In genomic region chr5:148826082-148826971, GRCh38 we compare ENCODE assay signal across 8 cellular contexts. TPM values are rescaled to one million over a fixed set of nuclear protein-coding genes. Genes with fewer than 3 reads are reported as not detected.
A peak's percentile ranks its signal among the peaks of the same experiment; 100 is the strongest.
DNase-seq lines count a peak whose midpoint lies in the region; ATAC-seq and TF ChIP-seq lines count a peak whose summit lies in the region.

Gene ADRB2, plus strand, starts transcription at chr5:148826611. Its CDS starts 221 bp downstream, at chr5:148826832.

- intact Hi-C loops in activated CD8-positive, alpha-beta T cell treated with anti-CD3 and anti-CD28 coated beads for 36 hours (cut with micrococcal nuclease): loop anchor here (5.0 to 10.0 kb wide), 3 partner anchors 34 to 208 kb away; no protein-coding TSS in a partner anchor
- intact Hi-C loops in lower lobe of right lung (cut with DNase I): no loop called here

- no peaks in the 10 kb centered on the region for H3K27me3 ChIP-seq in lower lobe of right lung (ENCODE audit: low read depth)

- no peaks in the 10 kb centered on the region for H3K36me3 Mint-ChIP-seq in activated CD8-positive, alpha-beta T cell treated with anti-CD3 and anti-CD28 coated beads for 36 hours (ENCODE audit: low read depth)

- no peak for TF ChIP-seq CTCF in activated CD8-positive, alpha-beta T cell treated with anti-CD3 and anti-CD28 coated beads for 36 hours (IDR thresholded peaks at IDR 0.05)
- peak; percentile 16 for TF ChIP-seq CTCF in lower lobe of right lung (IDR thresholded peaks at IDR 0.05)

- peak within 1 kb of the TSS; percentile 94 for H3K27ac ChIP-seq in lower lobe of right lung

- POLR2A ChIA-PET in activated CD8-positive, alpha-beta T cell treated with anti-CD3 and anti-CD28 coated beads for 36 hours (lab: Charles Lee): interaction anchor here (0.7 to 2.4 kb wide), 5 partner anchors 21 to 87 kb away, joined by 3 to 9 read pairs (median 3); no protein-coding TSS in a partner anchor

- peaks cover 41% of the 10 kb centered on the region for H3K4me1 ChIP-seq in lower lobe of right lung

- peak within 1 kb of the TSS; percentile 71 for H3K4me3 ChIP-seq in lower lobe of right lung

- peak within 1 kb of the TSS; percentile 83 for H3K4me3 Mint-ChIP-seq in activated CD8-positive, alpha-beta T cell treated with anti-CD3 and anti-CD28 coated beads for 36 hours

- peaks cover 28% of the 10 kb centered on the region for H3K4me1 Mint-ChIP-seq in activated CD8-positive, alpha-beta T cell treated with anti-CD3 and anti-CD28 coated beads for 36 hours (ENCODE audit: low read depth)

- no peaks in the 10 kb centered on the region for H3K9me3 Mint-ChIP-seq in activated CD8-positive, alpha-beta T cell treated with anti-CD3 and anti-CD28 coated beads for 36 hours

- H3K27ac Mint-ChIP-seq in activated CD8-positive, alpha-beta T cell treated with anti-CD3 and anti-CD28 coated beads for 36 hours: peak within 1 kb of the TSS; percentile 76

- no peaks in the 10 kb centered on the region for H3K36me3 ChIP-seq in lower lobe of right lung

- H3K27me3 Mint-ChIP-seq in activated CD8-positive, alpha-beta T cell treated with anti-CD3 and anti-CD28 coated beads for 36 hours: peaks cover 12% of the 10 kb centered on the region

- no peaks in the 10 kb centered on the region for H3K9me3 ChIP-seq in lower lobe of right lung

- ATAC-seq in GM18870 (IDR thresholded peaks at IDR 0.05; ENCODE audit: unreplicated experiment) (peak; percentile 88), HG03103 (IDR thresholded peaks at IDR 0.05; ENCODE audit: low read depth, unreplicated experiment) (peak; percentile 97), lower lobe of right lung (peak; percentile 96 to 98)
- peak; percentile 94 for ATAC-seq in activated CD8-positive, alpha-beta T cell treated with anti-CD3 and anti-CD28 coated beads for 36 hours

- CTCF ChIA-PET in activated CD8-positive, alpha-beta T cell treated with anti-CD3 and anti-CD28 coated beads for 36 hours (lab: Charles Lee): interaction anchor here (0.8 to 2.5 kb wide), 7 partner anchors 20 to 209 kb away, joined by 3 to 9 read pairs (median 3); no protein-coding TSS in a partner anchor

- DNase-seq in A172 (ENCODE audit: low spot score) (peak; percentile 93), NCI-H460 (ENCODE audit: extremely low read depth, low read depth) (peak; percentile 86), ecto neural progenitor cell (ENCODE audit: low spot score) (peak; percentile 93), lower lobe of right lung (peak; percentile 98)
- DNase-seq in activated CD8-positive, alpha-beta T cell treated with anti-CD3 and anti-CD28 coated beads for 36 hours: peak; percentile 92
- peak; percentile 58 to 71 (median 64) for DNase-seq in stimulated activated CD4-positive, alpha-beta T cell treated with anti-CD3 and anti-CD28 coated beads, TNF-alpha, amount 100 ng/mL, for 1 hour (ENCODE audit: low read depth in 3 of 3, low spot score in 1 of 3)

RNA-seq across cellular contexts. Expression of gene ADRB2, which starts in this region (rescaled TPM):
- 0.17 and 0.45 TPM in 2 replicates for total RNA-seq in A172 (2014; rRNA removed; shearing (Covaris generic))
- total RNA-seq in NCI-H460 (2014; rRNA removed; shearing (Covaris generic)): 0.07 and 0.12 TPM in 2 replicates
- polyA plus RNA-seq in NCI-H460 (2014; cell fraction: nucleus; rRNA removed): not detected in 2 replicates
- total RNA-seq in activated CD8-positive, alpha-beta T cell treated with anti-CD3 and anti-CD28 coated beads for 36 hours: under 1 TPM; 0.81 to 0.98 TPM
- 26.4 TPM for total RNA-seq in lower lobe of right lung

Comparison
In these comparisons a context has a peak if more than half of its experiments do, and no peak if none do; other contexts are left out.
1. Peak in every context shown above with its lines: DNase-seq, ATAC-seq, H3K4me3 ChIP-seq and H3K27ac ChIP-seq.
2. RNA of gene ADRB2 (total RNA-seq): 26.4 TPM in lower lobe of right lung (single experiment); 0.81 to 0.98 TPM in activated CD8-positive, alpha-beta T cell treated with anti-CD3 and anti-CD28 coated beads for 36 hours, 0.17 to 0.45 TPM in A172 and 0.07 to 0.12 TPM in NCI-H460; every median in the first group is over 10 times any median in the second.
3. Peak in DNase-seq in A172; RNA of the gene not detected or under 1 TPM.
4. Peak in DNase-seq in NCI-H460; RNA of the gene not detected or under 1 TPM.
5. Peak in DNase-seq and ATAC-seq in activated CD8-positive, alpha-beta T cell treated with anti-CD3 and anti-CD28 coated beads for 36 hours; RNA of the gene not detected or under 1 TPM.